In genomic region chr10:28774051-28774995, GRCh38 we compare ENCODE assay signal across 1 cellular context.
TF ChIP-seq lines count a peak whose summit lies in the region.

No MANE protein-coding gene starts in this region.

TF ChIP-seq in HepG2, 621 proteins besides CTCF, POLR2A, EP300 and RAD21 (continued from another document and continues in another):
- TF ChIP-seq SNAPC4 (CRISPR knock-in tag; IDR thresholded peaks at IDR 0.05) (no peak), SRSF1 (optimal IDR thresholded peaks at IDR 0.05; ENCODE audit: low read depth, low read length) (no peak), ZNF550 (CRISPR knock-in tag; IDR thresholded peaks at IDR 0.05; ENCODE audit: borderline replicate concordance) (no peak), RARA (CRISPR knock-in tag; IDR thresholded peaks at IDR 0.05) (peak; percentile 38; the same call in 1 of the 2 replicates), ZSCAN20 (CRISPR knock-in tag; IDR thresholded peaks at IDR 0.05; ENCODE audit: borderline replicate concordance) (no peak), ZGPAT (CRISPR knock-in tag; IDR thresholded peaks at IDR 0.05) (peak; percentile 48; the same call in 1 of the 2 replicates), ZNF124 (CRISPR knock-in tag; IDR thresholded peaks at IDR 0.05) (no peak), JUNB (CRISPR knock-in tag; IDR thresholded peaks at IDR 0.05; ENCODE audit: borderline replicate concordance) (peak; percentile 36; the same call in 1 of the 2 replicates), ZNF552 (CRISPR knock-in tag; IDR thresholded peaks at IDR 0.05; ENCODE audit: borderline replicate concordance) (no peak), NR2F1 (CRISPR knock-in tag; IDR thresholded peaks at IDR 0.05) (peak; percentile 82 to 84), PCBP2 (optimal IDR thresholded peaks at IDR 0.05; ENCODE audit: low read depth, low read length, poor library complexity, severe bottlenecking) (no peak), TARDBP (CRISPR knock-in tag; IDR thresholded peaks at IDR 0.05) (no peak), NR3C1 (CRISPR knock-in tag; IDR thresholded peaks at IDR 0.05) (no peak), MAX (IDR thresholded peaks at IDR 0.05) (no peak), ZNF546 (CRISPR knock-in tag; conservative IDR thresholded peaks at IDR 0.05) (no peak), ZNF567 (CRISPR knock-in tag; IDR thresholded peaks at IDR 0.05; ENCODE audit: borderline replicate concordance) (no peak), MXD3 (CRISPR knock-in tag; IDR thresholded peaks at IDR 0.05) (no peak), SAP130 (CRISPR knock-in tag; IDR thresholded peaks at IDR 0.05; ENCODE audit: low read depth) (0 out of 2 replicates have a peak, but pooled peaks have one; percentile 13), KLF15 (CRISPR knock-in tag; IDR thresholded peaks at IDR 0.05; ENCODE audit: borderline replicate concordance) (no peak), THYN1 (CRISPR knock-in tag; IDR thresholded peaks at IDR 0.05; ENCODE audit: borderline replicate concordance, low read depth) (no peak), BCL6 (CRISPR knock-in tag; IDR thresholded peaks at IDR 0.05) (peak; percentile 22; the same call in 1 of the 2 replicates), HMG20B (CRISPR knock-in tag; conservative IDR thresholded peaks at IDR 0.05) (no peak), ZNF501 (CRISPR knock-in tag; IDR thresholded peaks at IDR 0.05) (no peak), GPBP1L1 (CRISPR knock-in tag; IDR thresholded peaks at IDR 0.05) (no peak), STAG1 (CRISPR knock-in tag; IDR thresholded peaks at IDR 0.05) (no peak), DBP (CRISPR knock-in tag; IDR thresholded peaks at IDR 0.05; ENCODE audit: not compliant biosample characterization) (no peak), FOSL2 (CRISPR knock-in tag; IDR thresholded peaks at IDR 0.05) (peak; percentile 74), CHD2 (IDR thresholded peaks at IDR 0.05; ENCODE audit: low read depth, low read length) (no peak), NR2F2 (IDR thresholded peaks at IDR 0.05; ENCODE audit: borderline replicate concordance, low read depth) (peak; percentile 75), HNF4G (IDR thresholded peaks at IDR 0.05; ENCODE audit: borderline replicate concordance, low read depth, low read length) (peak; percentile 75), HNF4G (CRISPR knock-in tag; IDR thresholded peaks at IDR 0.05; ENCODE audit: borderline replicate concordance, low read depth) (no peak), ZSCAN21 (CRISPR knock-in tag; IDR thresholded peaks at IDR 0.05; ENCODE audit: borderline replicate concordance) (no peak), MEIS2 (CRISPR knock-in tag; IDR thresholded peaks at IDR 0.05) (no peak), FOXJ3 (CRISPR knock-in tag; IDR thresholded peaks at IDR 0.05; ENCODE audit: borderline replicate concordance) (peak; percentile 64; the same call in 1 of the 2 replicates), ATF4 (CRISPR knock-in tag; IDR thresholded peaks at IDR 0.05) (no peak), ZBTB1 (CRISPR knock-in tag; IDR thresholded peaks at IDR 0.05; ENCODE audit: borderline replicate concordance) (no peak), HMG20A (CRISPR knock-in tag; IDR thresholded peaks at IDR 0.05; ENCODE audit: borderline replicate concordance) (peak; percentile 82), TCF12 (IDR thresholded peaks at IDR 0.05) (no peak), TCF12 (CRISPR knock-in tag; IDR thresholded peaks at IDR 0.05) (no peak), ZNF235 (CRISPR knock-in tag; IDR thresholded peaks at IDR 0.05; ENCODE audit: borderline replicate concordance) (no peak), ZNF160 (CRISPR knock-in tag; IDR thresholded peaks at IDR 0.05) (no peak), ARID5B (CRISPR knock-in tag; IDR thresholded peaks at IDR 0.05) (peak; percentile 95), CENPBD1 (CRISPR knock-in tag; IDR thresholded peaks at IDR 0.05; ENCODE audit: borderline replicate concordance, low read depth) (no peak), TBP (CRISPR knock-in tag; IDR thresholded peaks at IDR 0.05) (no peak), CREM (IDR thresholded peaks at IDR 0.05) (peak; percentile 47), CREM (CRISPR knock-in tag; IDR thresholded peaks at IDR 0.05) (no peak), ELF3 (CRISPR knock-in tag; IDR thresholded peaks at IDR 0.05) (0 out of 2 replicates have a peak, but pooled peaks have one; percentile 18), BRCA1 (CRISPR knock-in tag; IDR thresholded peaks at IDR 0.05) (no peak), ATF2 (CRISPR knock-in tag; IDR thresholded peaks at IDR 0.05) (peak; percentile 44; the same call in 1 of the 2 replicates), ISL2 (CRISPR knock-in tag; IDR thresholded peaks at IDR 0.05) (peak; percentile 89), FOXK1 (CRISPR knock-in tag; IDR thresholded peaks at IDR 0.05; ENCODE audit: borderline replicate concordance, low read depth) (0 out of 2 replicates have a peak, but pooled peaks have one; percentile 32), SALL1 (CRISPR knock-in tag; IDR thresholded peaks at IDR 0.05) (peak; percentile 50; the same call in 1 of the 2 replicates), CBFB (CRISPR knock-in tag; IDR thresholded peaks at IDR 0.05) (no peak), ZNF224 (CRISPR knock-in tag; IDR thresholded peaks at IDR 0.05) (no peak)
